In the genomic region with DNA sequence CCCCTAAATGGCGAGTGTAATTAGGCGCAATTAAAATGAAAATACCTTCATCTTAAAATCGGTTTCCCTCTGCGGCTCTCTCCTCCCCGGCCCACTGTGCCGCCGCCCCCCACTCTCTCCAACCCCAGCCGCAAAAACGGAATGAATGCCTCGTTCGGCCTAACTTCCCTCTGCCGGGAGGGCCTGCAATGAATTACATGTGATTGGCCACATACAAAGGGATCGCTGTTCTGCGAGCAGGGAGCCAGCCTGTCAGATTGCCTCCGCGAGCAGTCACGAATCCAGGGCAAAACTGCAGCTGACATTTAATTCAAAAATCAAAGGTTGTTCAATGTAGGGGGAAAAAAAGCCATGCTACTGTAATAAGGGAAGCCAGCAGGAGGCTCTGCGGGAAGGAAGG, we compare ENCODE assay signal across 13 cellular contexts.
DNase-seq lines count a peak whose midpoint lies in the region; ATAC-seq lines count a peak whose summit lies in the region.
"Had no signal": no experiment of that assay in that cellular context is flagged by ENCODE, and none has a peak within 500 bp of the region (broad histone marks: within the 10 kb centered on the region; RNA-seq: fewer than 3 reads in every experiment).

No MANE protein-coding gene starts in this region.

- H3K4me2 ChIP-seq in trophoblast cell (ENCODE audit: low read length) = peak overlapping the region; percentile 9

- H3K36me3 ChIP-seq in ES-I3 (ENCODE audit: insufficient read depth, low read length) = no peaks in the 10 kb centered on the region; the same call in 1 of the 2 replicates
- 0 out of 2 replicates have a peak, but pooled peaks cover 3% of the 10 kb centered on the region for H3K36me3 ChIP-seq in SK-N-MC (ENCODE audit: insufficient read depth, low read length)
- H3K36me3 ChIP-seq in iPS-15b (ENCODE audit: control insufficient read depth, insufficient read depth, low read length) = peaks cover 26% of the 10 kb centered on the region
- H3K36me3 ChIP-seq in trophoblast cell (ENCODE audit: control insufficient read depth in 1 of 2, insufficient read depth in 2 of 2, low read length in 2 of 2) = peaks cover 20 to 21% of the 10 kb centered on the region in 2 experiments

- H3K27ac Mint-ChIP-seq in effector memory CD8-positive, alpha-beta T cell = no peak overlapping the region
- H3K27ac Mint-ChIP-seq: activated CD4-positive, alpha-beta memory T cell treated with anti-CD3 and anti-CD28 coated beads for 36 hours had no signal

- H3K18ac ChIP-seq in trophoblast cell (ENCODE audit: low read length) = no peak overlapping the region

- H3K4me3 Mint-ChIP-seq in effector memory CD8-positive, alpha-beta T cell = no peak overlapping the region
- H3K4me3 Mint-ChIP-seq: activated CD4-positive, alpha-beta memory T cell treated with anti-CD3 and anti-CD28 coated beads for 36 hours had no signal

- H3K9ac ChIP-seq in ES-I3 (ENCODE audit: low read depth, low read length) (peak overlapping the region; percentile 21; the same call in 1 of the 2 replicates), SK-N-MC (ENCODE audit: insufficient read length) (peak overlapping the region; percentile 76), iPS-15b (ENCODE audit: low read depth, low read length) (peak overlapping the region; percentile 77), trophoblast cell (ENCODE audit: low read length) (no peak overlapping the region)

- H3K79me2 ChIP-seq in trophoblast cell (ENCODE audit: control insufficient read depth, insufficient read depth, low read length, poor library complexity) = no peaks in the 10 kb centered on the region

- H4K8ac ChIP-seq in trophoblast cell (ENCODE audit: low read depth, low read length) = peak overlapping the region; percentile 12

- H3K9me3 ChIP-seq in ES-I3 (ENCODE audit: control insufficient read depth, insufficient read depth, low read length) (no peaks in the 10 kb centered on the region), SK-N-MC (ENCODE audit: low read depth, low read length) (no peaks in the 10 kb centered on the region), iPS-15b (ENCODE audit: control insufficient read depth, insufficient read depth, low read length) (no peaks in the 10 kb centered on the region), trophoblast cell (ENCODE audit: insufficient read depth, low read depth, low read length) (no peaks in the 10 kb centered on the region)

- no peak overlapping the region for H4K12ac ChIP-seq in trophoblast cell (ENCODE audit: low read depth, low read length)

- H3K4me3 ChIP-seq in SK-N-MC = peak overlapping the region; percentile 65
- peak overlapping the region; percentile 49 for H3K4me3 ChIP-seq in iPS-15b (ENCODE audit: low read depth, low read length)
- no peak overlapping the region for H3K4me3 ChIP-seq in trophoblast cell (ENCODE audit: low read depth, low read length)

- no peak overlapping the region for H2AK5ac ChIP-seq in trophoblast cell (ENCODE audit: low read length)

- no peak overlapping the region for H3K4ac ChIP-seq in trophoblast cell (ENCODE audit: low read depth, low read length)

- DNase-seq in SK-N-MC (ENCODE audit: low read depth, low spot score) = no peak
- DNase-seq in trophoblast cell = no peak
- DNase-seq in effector memory CD8-positive, alpha-beta T cell = no peak
- DNase-seq in SIG-M5 (lab: John Stamatoyannopoulos, UW) = no peak
- DNase-seq in dedifferentiated amniotic fluid mesenchymal stem cell (ENCODE audit: extremely low spot score) = no peak
- no peak for DNase-seq in NOMO-1 (lab: John Stamatoyannopoulos, UW; ENCODE audit: unreplicated experiment in 2 of 2)
- DNase-seq: activated CD4-positive, alpha-beta memory T cell treated with anti-CD3 and anti-CD28 coated beads for 36 hours; Calu3; foreskin keratinocyte; NCI-H1417 treated with DMSO at 0.1 percent for 48 hours; SHP77 treated with DMSO at 0.1 percent for 48 hours had no signal

- H3K27me3 ChIP-seq in iPS-15b (ENCODE audit: control insufficient read depth, insufficient read depth, low read length) (no peaks in the 10 kb centered on the region), trophoblast cell (ENCODE audit: insufficient read depth, low read length) (no peaks in the 10 kb centered on the region)
- H3K27me3 ChIP-seq: foreskin keratinocyte had no signal

- H3K4me1 ChIP-seq in ES-I3 (ENCODE audit: insufficient read depth, low read length) (peaks cover 43% of the 10 kb centered on the region), iPS-15b (ENCODE audit: control insufficient read depth, insufficient read depth, low read length) (peaks cover 20% of the 10 kb centered on the region), trophoblast cell (ENCODE audit: control insufficient read depth in 1 of 2, insufficient read depth in 2 of 2, low read length in 2 of 2) (peaks cover 28 to 33% of the 10 kb centered on the region in 2 experiments)
- H3K4me1 ChIP-seq: foreskin keratinocyte had no signal

- H3K23ac ChIP-seq in trophoblast cell (ENCODE audit: low read length) = no peak overlapping the region

- H3K9me3 Mint-ChIP-seq in effector memory CD8-positive, alpha-beta T cell = no peaks in the 10 kb centered on the region
- H3K9me3 Mint-ChIP-seq: activated CD4-positive, alpha-beta memory T cell treated with anti-CD3 and anti-CD28 coated beads for 36 hours had no signal

- H2AFZ ChIP-seq in trophoblast cell (ENCODE audit: insufficient read depth, low read length, poor library complexity) = no peak overlapping the region

- H3K36me3 Mint-ChIP-seq in effector memory CD8-positive, alpha-beta T cell (ENCODE audit: insufficient read depth) = no peaks in the 10 kb centered on the region
- H3K36me3 Mint-ChIP-seq: activated CD4-positive, alpha-beta memory T cell treated with anti-CD3 and anti-CD28 coated beads for 36 hours had no signal

- peak overlapping the region; percentile 20 for H4K91ac ChIP-seq in trophoblast cell (ENCODE audit: low read depth, low read length)

- no peaks in the 10 kb centered on the region for H3K27me3 Mint-ChIP-seq in effector memory CD8-positive, alpha-beta T cell
- H3K27me3 Mint-ChIP-seq: activated CD4-positive, alpha-beta memory T cell treated with anti-CD3 and anti-CD28 coated beads for 36 hours had no signal

- no peak overlapping the region for H2BK120ac ChIP-seq in trophoblast cell (ENCODE audit: insufficient read depth, low read length, poor library complexity)

- no peak overlapping the region for H2BK5ac ChIP-seq in trophoblast cell (ENCODE audit: low read depth, low read length, poor library complexity)

- H3K14ac ChIP-seq in trophoblast cell (ENCODE audit: low read length) = no peak overlapping the region

- H2BK12ac ChIP-seq in trophoblast cell (ENCODE audit: low read length) = no peak overlapping the region

- no CpG with 5 or more reads among the region's 18 CpGs for WGBS in trophoblast cell (ENCODE audit: extremely low coverage, insufficient coverage, insufficient read length)

- peaks cover 9% of the 10 kb centered on the region for H3K79me1 ChIP-seq in trophoblast cell (ENCODE audit: low read length)

- H3K27ac ChIP-seq in SK-N-MC = peak overlapping the region; percentile 96
- H3K27ac ChIP-seq in trophoblast cell (ENCODE audit: low read depth, low read length) = no peak overlapping the region
- H3K27ac ChIP-seq: foreskin keratinocyte had no signal

- no peak for ATAC-seq in effector memory CD8-positive, alpha-beta T cell (replicated peaks)
- ATAC-seq: foreskin keratinocyte had no signal

- peaks cover 0 to 1% of the 10 kb centered on the region in 2 donors for H3K4me1 Mint-ChIP-seq in effector memory CD8-positive, alpha-beta T cell (ENCODE audit: low read depth in 2 of 2)
